ENCODE assay signal across 1 cellular context in the genomic region with DNA sequence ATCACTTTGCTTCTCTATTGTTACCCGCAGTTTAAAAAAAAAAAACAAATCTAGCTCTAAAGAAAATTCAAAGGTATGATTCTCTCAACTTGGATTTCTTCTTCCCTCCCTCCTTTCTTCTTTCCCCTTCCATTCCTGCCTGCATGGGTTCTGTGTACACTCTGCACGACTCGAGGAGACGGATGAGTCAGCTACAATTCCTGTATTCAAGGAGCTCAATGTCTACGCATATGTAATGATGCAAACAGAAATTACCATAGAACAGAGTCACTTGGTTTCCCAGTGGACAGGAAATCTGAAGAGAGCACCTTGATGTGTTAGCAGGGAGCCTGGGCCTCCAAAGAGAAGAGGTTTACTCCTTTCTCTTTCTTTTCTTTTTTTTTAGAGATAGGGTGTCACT.
TF ChIP-seq lines count a peak whose summit lies in the region.

No MANE protein-coding gene starts in this region.

TF ChIP-seq in WTC11, 78 proteins besides CTCF, POLR2A, EP300 and RAD21 (continued from another document):
- TF ChIP-seq, protein P1, sequence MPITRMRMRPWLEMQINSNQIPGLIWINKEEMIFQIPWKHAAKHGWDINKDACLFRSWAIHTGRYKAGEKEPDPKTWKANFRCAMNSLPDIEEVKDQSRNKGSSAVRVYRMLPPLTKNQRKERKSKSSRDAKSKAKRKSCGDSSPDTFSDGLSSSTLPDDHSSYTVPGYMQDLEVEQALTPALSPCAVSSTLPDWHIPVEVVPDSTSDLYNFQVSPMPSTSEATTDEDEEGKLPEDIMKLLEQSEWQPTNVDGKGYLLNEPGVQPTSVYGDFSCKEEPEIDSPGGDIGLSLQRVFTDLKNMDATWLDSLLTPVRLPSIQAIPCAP (CRISPR knock-in tag; IDR thresholded peaks at IDR 0.05): no peak
- TF ChIP-seq NR3C1 (CRISPR knock-in tag; conservative IDR thresholded peaks at IDR 0.05; ENCODE audit: low read depth) (no peak), MYBL2 (CRISPR knock-in tag; IDR thresholded peaks at IDR 0.05) (no peak)
- TF ChIP-seq, protein P2, sequence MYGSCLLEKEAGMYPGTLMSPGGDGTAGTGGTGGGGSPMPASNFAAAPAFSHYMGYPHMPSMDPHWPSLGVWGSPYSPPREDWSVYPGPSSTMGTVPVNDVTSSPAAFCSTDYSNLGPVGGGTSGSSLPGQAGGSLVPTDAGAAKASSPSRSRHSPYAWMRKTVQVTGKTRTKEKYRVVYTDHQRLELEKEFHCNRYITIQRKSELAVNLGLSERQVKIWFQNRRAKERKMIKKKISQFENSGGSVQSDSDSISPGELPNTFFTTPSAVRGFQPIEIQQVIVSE (CRISPR knock-in tag; IDR thresholded peaks at IDR 0.05; ENCODE audit: borderline replicate concordance): no peak
